In genomic region chr9:20253635-20254034, GRCh38 we compare ENCODE assay signal across 22 cellular contexts.
"Had no signal": no experiment of that assay in that cellular context is flagged by ENCODE, and none has a peak within 500 bp of the region (broad histone marks: within the 10 kb centered on the region; RNA-seq: fewer than 3 reads in every experiment).

No MANE protein-coding gene starts in this region.

- ATAC-seq: activated CD4-positive, alpha-beta T cell treated with anti-CD3 and anti-CD28 coated beads for 36 hours; activated T-cell treated with anti-CD3 and anti-CD28 coated beads, Interleukin-2, amount 50 U/mL, for 4 hours; foreskin keratinocyte; left lung; naive thymus-derived CD4-positive, alpha-beta T cell; sciatic nerve; stimulated activated naive B cell treated with anti-CD40 and anti-IgM and Interleukin-4, amounts not matched to agents 10 μg/mL and 1 μg/mL and 100 μg/mL, for 72 hours had no signal

- H3K4me3 ChIP-seq: left lung, lung, smooth muscle cell, testis, vagina had no signal

- H3K36me3 ChIP-seq: left lung, vagina had no signal

- H3K9me3 ChIP-seq: left lung, testis, vagina had no signal

- H3K27ac ChIP-seq: epithelial cell of prostate, foreskin keratinocyte, left lung, testis, vagina had no signal

- H3K4me2 ChIP-seq: smooth muscle cell had no signal

- H3K4me1 ChIP-seq: foreskin keratinocyte, left lung, testis, vagina had no signal

- DNase-seq: activated B cell treated with CpG ODN at 0.5 μM for 24 hours; activated CD4-positive, alpha-beta T cell treated with anti-CD3 and anti-CD28 coated beads for 36 hours; activated CD4-positive, alpha-beta T cell treated with anti-CD3 and anti-CD28 coated beads, Interleukin-2, amount 50 U/mL, for 4 hours; activated CD8-positive, alpha-beta memory T cell treated with anti-CD3 and anti-CD28 coated beads for 24 hours; activated CD8-positive, alpha-beta memory T cell treated with anti-CD3 and anti-CD28 coated beads, Interleukin-2, amount 50 U/mL, for 4 hours; activated naive CD4-positive, alpha-beta T cell; activated T-cell treated with anti-CD3 and anti-CD28 coated beads, Interleukin-2, amount 50 U/mL, for 4 hours; anterior cingulate cortex; foreskin keratinocyte; immature natural killer cell; left lung; naive thymus-derived CD4-positive, alpha-beta T cell; occipital lobe; stimulated activated CD4-positive, alpha-beta T cell treated with anti-CD3 and anti-CD28 coated beads, Interleukin-15, amount 100 ng/mL, for 24 hours; stimulated activated naive B cell treated with anti-CD40 and anti-IgM and Interleukin-4, amounts not matched to agents 10 μg/mL and 1 μg/mL and 100 μg/mL, for 72 hours; testis; trophoblast cell had no signal

- H3K27me3 ChIP-seq: foreskin keratinocyte, left lung, testis, vagina had no signal
